Comparison of ENCODE assay signal across 8 cellular contexts in genomic region chr9:136847827-136848392, GRCh38. TPM values are rescaled to one million over a fixed set of nuclear protein-coding genes. Genes with fewer than 3 reads are reported as not detected.
DNase-seq lines count a peak whose midpoint lies in the region; ATAC-seq, FAIRE-seq and TF ChIP-seq lines count a peak whose summit lies in the region.

No MANE protein-coding gene starts in this region.

- peaks cover 7% of the 10 kb centered on the region for H3K27me3 Mint-ChIP-seq in memory B cell

- peak overlapping the region; percentile 94 for H3K27ac Mint-ChIP-seq in memory B cell

- intact Hi-C loops in dorsolateral prefrontal cortex (cut with DNase I), result no loop called here

- H3K27me3 ChIP-seq in dorsolateral prefrontal cortex, result peaks cover 0 to 4% (median 0%) of the 10 kb centered on the region in 45 donors

- peaks cover 9% of the 10 kb centered on the region for H3K4me1 Mint-ChIP-seq in memory B cell

- peak overlapping the region in 54 of 59 donors; percentile 22 to 95 (median 88) for H3K27ac ChIP-seq in dorsolateral prefrontal cortex

- no peak for TF ChIP-seq CTCF in dorsolateral prefrontal cortex (IDR thresholded peaks at IDR 0.05 in 54 of 56, conservative IDR thresholded peaks at IDR 0.05 in 2 of 56; ENCODE audit: low read depth in 1 of 56, partially characterized antibody in 56 of 56)
- no peak for TF ChIP-seq CTCF in D721Med (IDR thresholded peaks at IDR 0.05; ENCODE audit: insufficient read depth, missing control alignments)

- peak overlapping the region; percentile 45 to 88 (median 76) for H3K4me3 ChIP-seq in dorsolateral prefrontal cortex

- DNase-seq in AML-193 (lab: John Stamatoyannopoulos, UW), result peak; percentile 78 to 79
- no peak for DNase-seq in H54 (ENCODE audit: insufficient read length, low spot score)
- DNase-seq in NCI-H526 (lab: John Stamatoyannopoulos, UW), result peak; percentile 45 to 76
- peak; percentile 52 to 63 for DNase-seq in activated CD4-positive, alpha-beta T cell treated with anti-CD3 and anti-CD28 coated beads, Interleukin-2, amount 50 U/mL, for 24 hours (ENCODE audit: low read depth in 1 of 2, low spot score in 1 of 2)
- peak in 1 of 10 donors; percentile 50 for DNase-seq in dorsolateral prefrontal cortex
- DNase-seq in memory B cell (ENCODE audit: low spot score in 2 of 2), result peak; percentile 52 to 60
- DNase-seq in stimulated activated CD8-positive, alpha-beta memory T cell treated with anti-CD3 and anti-CD28 coated beads, Interleukin-15, amount 100 ng/mL, for 48 hours (ENCODE audit: low read depth in 2 of 2), result peak; percentile 78 to 81
- DNase-seq in D721Med (ENCODE audit: insufficient read length, low spot score), result no peak

- TF ChIP-seq POLR2A in H54 (IDR thresholded peaks at IDR 0.05; ENCODE audit: low read depth, low read length), result peak; percentile 46; the same call in 1 of the 2 replicates

- H3K4me3 Mint-ChIP-seq in memory B cell, result peak overlapping the region; percentile 87

- H3K36me3 Mint-ChIP-seq in memory B cell, result peaks cover 2% of the 10 kb centered on the region

- ATAC-seq in memory B cell (ENCODE audit: low read depth), result no peak

- no peak for FAIRE-seq in H54 (lab: Jason Lieb, UNC)
- FAIRE-seq in D721Med (lab: Jason Lieb, UNC), result no peak

- H3K9me3 Mint-ChIP-seq in memory B cell, result no peaks in the 10 kb centered on the region

RNA-seq across cellular contexts. Expression of gene PHPT1, which starts 1.3 kb away (rescaled TPM):
- total RNA-seq in dorsolateral prefrontal cortex, result 100 to 1,000 TPM in 65 of 120 experiments, 10 to 100 TPM in 55; 68.1 to 140 (median 101) TPM

RNA-seq across cellular contexts. Expression of gene MAMDC4, which starts 4.2 kb away (rescaled TPM):
- 10 to 100 TPM in 28 of 120 experiments, 1 to 10 TPM in 92; 2.7 to 18.6 (median 7.0) TPM for total RNA-seq in dorsolateral prefrontal cortex

RNA-seq across cellular contexts. Expression of gene AJM1, which starts 5.6 kb away (rescaled TPM):
- 10 to 100 TPM; 22.9 to 89.8 (median 47.9) TPM for total RNA-seq in dorsolateral prefrontal cortex

RNA-seq across cellular contexts. Expression of gene EDF1, which starts 18.2 kb away (rescaled TPM):
- 100 to 1,000 TPM; 145 to 331 (median 249) TPM for total RNA-seq in dorsolateral prefrontal cortex

RNA-seq across cellular contexts. Expression of gene TRAF2, which starts 38.4 kb away (rescaled TPM):
- total RNA-seq in dorsolateral prefrontal cortex, result 10 to 100 TPM; 11.1 to 47.8 (median 17.7) TPM

Comparison
In these comparisons a context has a peak if more than half of its experiments do, and no peak if none do; other contexts are left out.
1. DNase-seq: peak in AML-193 (2 of 2), NCI-H526 (2 of 2), activated CD4-positive, alpha-beta T cell treated with anti-CD3 and anti-CD28 coated beads, Interleukin-2, amount 50 U/mL, for 24 hours (2 of 2), memory B cell (2 of 2) and stimulated activated CD8-positive, alpha-beta memory T cell treated with anti-CD3 and anti-CD28 coated beads, Interleukin-15, amount 100 ng/mL, for 48 hours (2 of 2); none in H54 (single experiment) and D721Med (single experiment).